In genomic region chr15:33027636-33028035, GRCh38 we compare ENCODE assay signal across 23 cellular contexts.
A peak's percentile ranks its signal among the peaks of the same experiment; 100 is the strongest.
DNase-seq lines count a peak whose midpoint lies in the region; ATAC-seq and TF ChIP-seq lines count a peak whose summit lies in the region.
"Had no signal": no experiment of that assay in that cellular context is flagged by ENCODE, and none has a peak within 500 bp of the region (broad histone marks: within the 10 kb centered on the region; RNA-seq: fewer than 3 reads in every experiment).

No MANE protein-coding gene starts in this region.

- H3K9me3 ChIP-seq in left ventricle myocardium inferior (replicated peaks) (no peaks in the 10 kb centered on the region), heart left ventricle (no peaks in the 10 kb centered on the region), upper lobe of right lung (no peaks in the 10 kb centered on the region)
- H3K9me3 ChIP-seq: body of pancreas, thoracic aorta had no signal

- WGBS in heart left ventricle, 4 donors: 74 to 78% (median 77%) methylated on average over 5 of the region's 5 CpGs

- H3K4me3 ChIP-seq in left ventricle myocardium inferior (no peak overlapping the region), heart left ventricle (no peak overlapping the region), upper lobe of right lung (no peak overlapping the region)
- H3K4me3 ChIP-seq: body of pancreas, thoracic aorta had no signal

- no peak for TF ChIP-seq POLR2A in heart left ventricle (IDR thresholded peaks at IDR 0.05)

- H3K36me3 ChIP-seq in left ventricle myocardium inferior: no peaks in the 10 kb centered on the region
- H3K36me3 ChIP-seq in heart left ventricle: no peaks in the 10 kb centered on the region
- H3K36me3 ChIP-seq in upper lobe of right lung: no peaks in the 10 kb centered on the region
- H3K36me3 ChIP-seq: thoracic aorta had no signal

- intact Hi-C loops in left ventricle myocardium inferior (cut with micrococcal nuclease) (no loop called here), heart left ventricle (cut with DNase I) (loop anchor here in 3 of 10 donors (10.0 kb wide), 2 partner anchors 67 to 107 kb away; no protein-coding TSS in a partner anchor), upper lobe of right lung (cut with DNase I) (no loop called here)

- TF ChIP-seq CTCF in left ventricle myocardium inferior (IDR thresholded peaks at IDR 0.05; ENCODE audit: borderline replicate concordance) (no peak), heart left ventricle (IDR thresholded peaks at IDR 0.05) (no peak), VCaP (conservative IDR thresholded peaks at IDR 0.05) (no peak), upper lobe of right lung (IDR thresholded peaks at IDR 0.05) (no peak)

- no peak for DNase-seq in left ventricle myocardium inferior
- DNase-seq in heart left ventricle: no peak
- DNase-seq in myocyte (ENCODE audit: low read depth): peak; percentile 68
- no peak for DNase-seq in upper lobe of right lung
- DNase-seq in NCI-H345 treated with DMSO at 0.1 percent for 48 hours (lab: John Stamatoyannopoulos, UW; ENCODE audit: unreplicated experiment): no peak
- DNase-seq in NCI-H2029 (lab: John Stamatoyannopoulos, UW): no peak
- DNase-seq in NCI-H1930 (lab: John Stamatoyannopoulos, UW): no peak
- DNase-seq: activated CD4-positive, alpha-beta memory T cell treated with anti-CD3 and anti-CD28 coated beads, Interleukin-2, amount 10 ng/mL, durations not matched to agents 7 days and 5 days; activated CD4-positive, CD25-positive, alpha-beta regulatory T cell treated with anti-CD3 and anti-CD28 coated beads, Interleukin-2, amount 50 U/mL, for 72 hours; activated gamma-delta T cell; body of pancreas; glutamatergic neuron; HCEC 1CT; naive thymus-derived CD8-positive, alpha-beta T cell; NCI-H774; OCI-M1; stimulated activated CD4-positive, alpha-beta T cell treated with anti-CD3 and anti-CD28 coated beads, Interleukin-4, amount 100 ng/mL, for 4 hours; stimulated activated naive CD4-positive, alpha-beta T cell treated with Interleukin-2 at 50 U/mL for 16 hours; SW 1271 had no signal

- no peak for ATAC-seq in heart left ventricle
- ATAC-seq in upper lobe of right lung: no peak
- ATAC-seq: body of pancreas; naive thymus-derived CD8-positive, alpha-beta T cell had no signal

- H3K27me3 ChIP-seq in left ventricle myocardium inferior (ENCODE audit: low read depth) (no peaks in the 10 kb centered on the region), heart left ventricle (no peaks in the 10 kb centered on the region), upper lobe of right lung (no peaks in the 10 kb centered on the region)
- H3K27me3 ChIP-seq: body of pancreas had no signal

- H3K4me1 ChIP-seq in left ventricle myocardium inferior: peaks cover 40% of the 10 kb centered on the region
- peaks cover 0 to 45% (median 3%) of the 10 kb centered on the region in 12 donors for H3K4me1 ChIP-seq in heart left ventricle
- peaks cover 2% of the 10 kb centered on the region for H3K4me1 ChIP-seq in upper lobe of right lung

- peak overlapping the region; percentile 61 for H3K27ac ChIP-seq in left ventricle myocardium inferior (replicated peaks)
- no peak overlapping the region for H3K27ac ChIP-seq in heart left ventricle
- peak overlapping the region; percentile 93 for H3K27ac ChIP-seq in VCaP
- H3K27ac ChIP-seq in upper lobe of right lung: peak overlapping the region; percentile 40
- H3K27ac ChIP-seq: C4-2B, HL-60, thoracic aorta had no signal

Comparison
In these comparisons a context has a peak if more than half of its experiments do, and no peak if none do; other contexts are left out.
1. H3K27ac ChIP-seq: peak in left ventricle myocardium inferior (single experiment), VCaP (single experiment) and upper lobe of right lung (single experiment); none in heart left ventricle (0 of 12).